ENCODE assay signal across 11 cellular contexts in genomic region chr7:99990417-99990816, GRCh38. TPM values are rescaled to one million over a fixed set of nuclear protein-coding genes. Genes with fewer than 3 reads are reported as not detected.
A peak's percentile ranks its signal among the peaks of the same experiment; 100 is the strongest.
DNase-seq lines count a peak whose midpoint lies in the region; ATAC-seq, FAIRE-seq and TF ChIP-seq lines count a peak whose summit lies in the region.
"Had no signal": no experiment of that assay in that cellular context is flagged by ENCODE, and none has a peak within 500 bp of the region (broad histone marks: within the 10 kb centered on the region; RNA-seq: fewer than 3 reads in every experiment).

No MANE protein-coding gene starts in this region.

- H3K4me3 ChIP-seq in hepatocyte: no peak overlapping the region
- peak overlapping the region in 3 of 4 donors; percentile 6 to 37 (median 35) for H3K4me3 ChIP-seq in gastrocnemius medialis
- H3K4me3 ChIP-seq in upper lobe of right lung: no peak overlapping the region
- H3K4me3 ChIP-seq: lung had no signal

- FAIRE-seq in RCC 7860 (lab: Jason Lieb, UNC): no peak
- FAIRE-seq: HTR-8/SVneo had no signal

- no peaks in the 10 kb centered on the region for H3K9me2 ChIP-seq in hepatocyte (replicated peaks; ENCODE audit: insufficient read depth)

- peak overlapping the region; percentile 21 for H2AFZ ChIP-seq in hepatocyte

- H3K4me2 ChIP-seq in hepatocyte: peak overlapping the region; percentile 64

- H3K9me3 ChIP-seq in hepatocyte (ENCODE audit: low read depth): no peaks in the 10 kb centered on the region
- no peaks in the 10 kb centered on the region for H3K9me3 ChIP-seq in gastrocnemius medialis
- H3K9me3 ChIP-seq in upper lobe of right lung: no peaks in the 10 kb centered on the region

- DNase-seq in DMS 273 (lab: John Stamatoyannopoulos, UW; ENCODE audit: unreplicated experiment) (peak; percentile 46), DMS 273 treated with DMSO at 0.1 percent for 48 hours (lab: John Stamatoyannopoulos, UW) (no peak), NCI-H69 (lab: John Stamatoyannopoulos, UW) (peak; percentile 64), hepatocyte (ENCODE audit: low spot score) (no peak), gastrocnemius medialis (no peak), RCC 7860 (ENCODE audit: low spot score) (no peak), upper lobe of right lung (no peak)

- H3K27me3 ChIP-seq in hepatocyte: no peaks in the 10 kb centered on the region
- H3K27me3 ChIP-seq in gastrocnemius medialis: no peaks in the 10 kb centered on the region
- H3K27me3 ChIP-seq in upper lobe of right lung: no peaks in the 10 kb centered on the region

- intact Hi-C loops in gastrocnemius medialis (cut with DNase I; ENCODE audit: low total_unique reads) (loop anchor here (2.0 to 5.0 kb wide), 3 partner anchors 78 to 137 kb away; partner anchors contain the start of genes MBLAC1 and ZNF3), upper lobe of right lung (cut with DNase I) (no loop called here)

- TF ChIP-seq CTCF in hepatocyte (IDR thresholded peaks at IDR 0.05; ENCODE audit: poor library complexity): no peak
- no peak for TF ChIP-seq CTCF in gastrocnemius medialis (IDR thresholded peaks at IDR 0.05 in 4 of 5, conservative IDR thresholded peaks at IDR 0.05 in 1 of 5)
- no peak for TF ChIP-seq CTCF in upper lobe of right lung (IDR thresholded peaks at IDR 0.05)

- ATAC-seq in gastrocnemius medialis (peak in 1 of 2 donors; percentile 9), upper lobe of right lung (no peak), GM18873 (IDR thresholded peaks at IDR 0.05; ENCODE audit: low FRiP score, unreplicated experiment) (no peak)

- H3K27ac ChIP-seq in hepatocyte (no peak overlapping the region), gastrocnemius medialis (no peak overlapping the region), upper lobe of right lung (no peak overlapping the region)
- H3K27ac ChIP-seq: 22Rv1 had no signal

- peaks cover 3% of the 10 kb centered on the region for H3K4me1 ChIP-seq in hepatocyte (ENCODE audit: insufficient read depth)
- H3K4me1 ChIP-seq in gastrocnemius medialis: peaks cover 0 to 5% of the 10 kb centered on the region in 2 donors
- H3K4me1 ChIP-seq in upper lobe of right lung: peaks cover 7% of the 10 kb centered on the region

- TF ChIP-seq POLR2A in gastrocnemius medialis (IDR thresholded peaks at IDR 0.05): no peak

- no peaks in the 10 kb centered on the region for H4K20me1 ChIP-seq in hepatocyte (ENCODE audit: insufficient read depth, poor library complexity, severe bottlenecking)

- H3K79me2 ChIP-seq in hepatocyte: no peaks in the 10 kb centered on the region

- H3K36me3 ChIP-seq in hepatocyte (replicated peaks; ENCODE audit: insufficient read depth, low read depth) (no peaks in the 10 kb centered on the region), gastrocnemius medialis (no peaks in the 10 kb centered on the region), upper lobe of right lung (no peaks in the 10 kb centered on the region)

- in situ Hi-C loops in gastrocnemius medialis (cut with MboI; ENCODE audit: low sequenced_read_pairs in 4 of 4): loop anchor here in 2 of 4 donors (10.0 kb wide), 2 partner anchors 76 to 134 kb away; partner anchors contain the start of genes TRIM4 (in 2 of the 2) and MBLAC1 (in 1 of the 2)

- WGBS in hepatocyte (ENCODE audit: low lambda C conversion rate, missing lambda C conversion rate): 52% methylated on average over 13 of the region's 13 CpGs

RNA-seq across cellular contexts. Expression of gene AZGP1, which starts 14.6 kb away (rescaled TPM):
- total RNA-seq in hepatocyte (46.1 and 52.6 TPM in 2 replicates), gastrocnemius medialis (10 to 100 TPM in 1 of 4 donors, 1 to 10 TPM in 2, not detected in 1; 2.6 to 10.3 (median 4.2) TPM), upper lobe of right lung (87.7 TPM)
- 44.3 and 73.6 TPM in 2 replicates for polyA plus RNA-seq in hepatocyte

RNA-seq across cellular contexts. Expression of gene ZKSCAN1, which starts 25.0 kb away (rescaled TPM):
- total RNA-seq in hepatocyte (41.1 and 44.0 TPM in 2 replicates), gastrocnemius medialis (10 to 100 TPM; 15.0 to 17.7 (median 15.5) TPM), upper lobe of right lung (57.5 TPM)
- 27.0 and 29.2 TPM in 2 replicates for polyA plus RNA-seq in hepatocyte

RNA-seq across cellular contexts. Expression of gene ZSCAN21, which starts 59.2 kb away (rescaled TPM):
- total RNA-seq in hepatocyte (9.6 and 10.9 TPM in 2 replicates), gastrocnemius medialis (10 to 100 TPM; 14.4 to 26.4 (median 22.3) TPM), upper lobe of right lung (10.0 TPM)
- 11.7 and 12.8 TPM in 2 replicates for polyA plus RNA-seq in hepatocyte

Comparison
In these comparisons a context has a peak if more than half of its experiments do, and no peak if none do; other contexts are left out.
1. DNase-seq: peak in DMS 273 (single experiment) and NCI-H69 (single experiment); none in DMS 273 treated with DMSO at 0.1 percent for 48 hours (single experiment), hepatocyte (single experiment), gastrocnemius medialis (0 of 2), RCC 7860 (single experiment) and upper lobe of right lung (single experiment).
2. H3K4me3 ChIP-seq: peak in gastrocnemius medialis (3 of 4); none in hepatocyte (single experiment) and upper lobe of right lung (single experiment).